Comparison of ENCODE assay signal across 1 cellular context in the genomic region with DNA sequence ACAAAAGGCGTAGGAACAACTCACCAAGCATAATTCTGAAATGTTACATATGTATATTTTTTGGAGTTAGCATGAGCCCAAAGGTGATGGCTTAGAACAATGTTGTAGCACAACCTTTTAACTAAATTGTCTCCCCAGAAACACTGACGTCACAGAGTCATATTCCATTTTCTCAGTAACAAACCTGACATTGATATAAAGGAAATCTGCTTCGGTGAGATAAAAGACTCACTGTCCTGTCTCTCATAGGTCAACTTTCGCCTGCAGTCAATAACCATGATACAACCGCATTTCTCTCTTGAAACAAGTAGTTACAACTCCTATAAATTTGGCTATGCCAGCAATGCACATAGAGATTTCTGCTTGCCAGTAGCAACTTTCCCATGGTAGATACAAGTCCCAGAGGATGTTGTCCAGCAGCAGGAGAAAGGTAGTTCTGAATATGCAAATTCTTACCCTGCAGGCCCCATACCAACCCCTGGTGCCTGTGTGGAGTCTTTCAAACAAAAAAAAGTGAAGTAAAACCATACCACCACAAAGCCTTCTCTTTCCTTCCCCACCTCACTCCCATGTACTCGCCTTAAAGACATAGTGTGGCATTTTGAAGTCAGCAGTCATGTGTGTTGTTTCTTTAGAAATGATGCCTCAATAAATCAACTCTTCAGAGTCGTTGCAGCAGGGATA.
TF ChIP-seq lines count a peak whose summit lies in the region.

No MANE protein-coding gene starts in this region.

TF ChIP-seq in K562, 482 proteins besides CTCF, POLR2A, EP300 and RAD21 (continued from another document):
- TF ChIP-seq, protein P1, sequence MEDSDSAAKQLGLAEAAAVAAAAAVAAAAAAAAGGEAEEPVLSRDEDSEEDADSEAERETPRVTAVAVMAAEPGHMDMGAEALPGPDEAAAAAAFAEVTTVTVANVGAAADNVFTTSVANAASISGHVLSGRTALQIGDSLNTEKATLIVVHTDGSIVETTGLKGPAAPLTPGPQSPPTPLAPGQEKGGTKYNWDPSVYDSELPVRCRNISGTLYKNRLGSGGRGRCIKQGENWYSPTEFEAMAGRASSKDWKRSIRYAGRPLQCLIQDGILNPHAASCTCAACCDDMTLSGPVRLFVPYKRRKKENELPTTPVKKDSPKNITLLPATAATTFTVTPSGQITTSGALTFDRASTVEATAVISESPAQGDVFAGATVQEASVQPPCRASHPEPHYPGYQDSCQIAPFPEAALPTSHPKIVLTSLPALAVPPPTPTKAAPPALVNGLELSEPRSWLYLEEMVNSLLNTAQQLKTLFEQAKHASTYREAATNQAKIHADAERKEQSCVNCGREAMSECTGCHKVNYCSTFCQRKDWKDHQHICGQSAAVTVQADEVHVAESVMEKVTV (CRISPR knock-in tag; IDR thresholded peaks at IDR 0.05) = no peak
- TF ChIP-seq, protein P2, sequence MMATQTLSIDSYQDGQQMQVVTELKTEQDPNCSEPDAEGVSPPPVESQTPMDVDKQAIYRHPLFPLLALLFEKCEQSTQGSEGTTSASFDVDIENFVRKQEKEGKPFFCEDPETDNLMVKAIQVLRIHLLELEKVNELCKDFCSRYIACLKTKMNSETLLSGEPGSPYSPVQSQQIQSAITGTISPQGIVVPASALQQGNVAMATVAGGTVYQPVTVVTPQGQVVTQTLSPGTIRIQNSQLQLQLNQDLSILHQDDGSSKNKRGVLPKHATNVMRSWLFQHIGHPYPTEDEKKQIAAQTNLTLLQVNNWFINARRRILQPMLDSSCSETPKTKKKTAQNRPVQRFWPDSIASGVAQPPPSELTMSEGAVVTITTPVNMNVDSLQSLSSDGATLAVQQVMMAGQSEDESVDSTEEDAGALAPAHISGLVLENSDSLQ (IDR thresholded peaks at IDR 0.05) = peak; percentile 17; the same call in 1 of the 2 replicates
- TF ChIP-seq PTBP1 (IDR thresholded peaks at IDR 0.05; ENCODE audit: low read depth, low read length) (no peak), STAT5A (IDR thresholded peaks at IDR 0.05; ENCODE audit: borderline replicate concordance, low read length) (peak; percentile 67; the same call in 1 of the 2 replicates), CBFA2T3 (IDR thresholded peaks at IDR 0.05) (peak; percentile 17; the same call in 1 of the 2 replicates), ATF1 (CRISPR knock-in tag; IDR thresholded peaks at IDR 0.05) (no peak), ATF1 (tag; IDR thresholded peaks at IDR 0.05) (peak; percentile 32; the same call in 1 of the 2 replicates), ARID1B (IDR thresholded peaks at IDR 0.05) (peak; percentile 49; the same call in 1 of the 2 replicates), RFX5 (IDR thresholded peaks at IDR 0.05; ENCODE audit: low read depth, low read length) (peak; percentile 82), STAG1 (CRISPR knock-in tag; IDR thresholded peaks at IDR 0.05; ENCODE audit: borderline replicate concordance) (no peak), CBX3 (IDR thresholded peaks at IDR 0.05; ENCODE audit: borderline replicate concordance in 1 of 2, low read length in 2 of 2) (peak in 1 of 2 experiments; percentile 14; a peak in 1 of 3 replicates), ZNF217 (CRISPR knock-in tag; IDR thresholded peaks at IDR 0.05) (no peak), ASH1L (IDR thresholded peaks at IDR 0.05; ENCODE audit: borderline replicate concordance, low read depth, partially characterized antibody) (no peak), HLTF (IDR thresholded peaks at IDR 0.05) (no peak), KDM5B (IDR thresholded peaks at IDR 0.05; ENCODE audit: insufficient replicate concordance, low read depth, low read length) (no peak), ZNF766 (CRISPR knock-in tag; conservative IDR thresholded peaks at IDR 0.05) (no peak), POLR2B (IDR thresholded peaks at IDR 0.05; ENCODE audit: low read depth, partially characterized antibody) (no peak), TCF3 (CRISPR knock-in tag; IDR thresholded peaks at IDR 0.05) (peak; percentile 50), TAL1 (IDR thresholded peaks at IDR 0.05) (0 out of 2 replicates have a peak, but pooled peaks have one; percentile 21), ZNF696 (CRISPR knock-in tag; conservative IDR thresholded peaks at IDR 0.05) (no peak)
- TF ChIP-seq, protein P3, sequence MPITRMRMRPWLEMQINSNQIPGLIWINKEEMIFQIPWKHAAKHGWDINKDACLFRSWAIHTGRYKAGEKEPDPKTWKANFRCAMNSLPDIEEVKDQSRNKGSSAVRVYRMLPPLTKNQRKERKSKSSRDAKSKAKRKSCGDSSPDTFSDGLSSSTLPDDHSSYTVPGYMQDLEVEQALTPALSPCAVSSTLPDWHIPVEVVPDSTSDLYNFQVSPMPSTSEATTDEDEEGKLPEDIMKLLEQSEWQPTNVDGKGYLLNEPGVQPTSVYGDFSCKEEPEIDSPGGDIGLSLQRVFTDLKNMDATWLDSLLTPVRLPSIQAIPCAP (CRISPR knock-in tag; IDR thresholded peaks at IDR 0.05; ENCODE audit: borderline replicate concordance) = no peak
- TF ChIP-seq, protein P4, sequence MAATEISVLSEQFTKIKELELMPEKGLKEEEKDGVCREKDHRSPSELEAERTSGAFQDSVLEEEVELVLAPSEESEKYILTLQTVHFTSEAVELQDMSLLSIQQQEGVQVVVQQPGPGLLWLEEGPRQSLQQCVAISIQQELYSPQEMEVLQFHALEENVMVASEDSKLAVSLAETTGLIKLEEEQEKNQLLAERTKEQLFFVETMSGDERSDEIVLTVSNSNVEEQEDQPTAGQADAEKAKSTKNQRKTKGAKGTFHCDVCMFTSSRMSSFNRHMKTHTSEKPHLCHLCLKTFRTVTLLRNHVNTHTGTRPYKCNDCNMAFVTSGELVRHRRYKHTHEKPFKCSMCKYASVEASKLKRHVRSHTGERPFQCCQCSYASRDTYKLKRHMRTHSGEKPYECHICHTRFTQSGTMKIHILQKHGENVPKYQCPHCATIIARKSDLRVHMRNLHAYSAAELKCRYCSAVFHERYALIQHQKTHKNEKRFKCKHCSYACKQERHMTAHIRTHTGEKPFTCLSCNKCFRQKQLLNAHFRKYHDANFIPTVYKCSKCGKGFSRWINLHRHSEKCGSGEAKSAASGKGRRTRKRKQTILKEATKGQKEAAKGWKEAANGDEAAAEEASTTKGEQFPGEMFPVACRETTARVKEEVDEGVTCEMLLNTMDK (IDR thresholded peaks at IDR 0.05; ENCODE audit: borderline replicate concordance, insufficient read depth, low read depth, low read length, poor library complexity, severe bottlenecking) = no peak
